ENCODE assay signal across 1 cellular context in the genomic region with DNA sequence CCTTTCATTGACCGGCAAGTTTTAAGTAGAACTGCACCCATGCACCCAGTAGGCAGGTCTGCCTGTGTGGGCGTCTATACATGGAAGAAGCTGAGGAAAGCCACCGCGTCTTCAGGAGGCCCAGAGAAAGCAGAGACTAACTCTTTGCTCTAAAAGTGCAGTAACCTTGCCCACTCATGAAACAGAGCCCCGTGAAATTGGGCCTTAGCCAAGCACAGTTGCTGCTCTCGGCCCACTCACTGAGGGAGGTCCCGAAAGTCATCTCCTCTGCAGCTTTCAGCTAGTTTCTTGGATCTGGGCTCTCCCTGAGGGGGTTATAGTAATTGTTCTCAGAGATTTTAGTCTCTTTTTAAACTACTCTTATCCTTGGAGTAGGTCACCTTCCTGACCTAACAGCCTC.
TF ChIP-seq lines count a peak whose summit lies in the region.

No MANE protein-coding gene starts in this region.

TF ChIP-seq in HEK293, 187 proteins besides CTCF, POLR2A, EP300 and RAD21 (continued from another document):
- no peak for TF ChIP-seq ZNF366 (tag by site-specific recombination; conservative IDR thresholded peaks at IDR 0.05)
- TF ChIP-seq ZNF114 (tag by site-specific recombination; IDR thresholded peaks at IDR 0.05), result no peak
- TF ChIP-seq MEIS1 (CRISPR knock-in tag; IDR thresholded peaks at IDR 0.05; ENCODE audit: borderline replicate concordance), result no peak
- no peak for TF ChIP-seq ZNF248 (tag by site-specific recombination; IDR thresholded peaks at IDR 0.05)
- no peak for TF ChIP-seq ZNF560 (tag by site-specific recombination; IDR thresholded peaks at IDR 0.05; ENCODE audit: borderline replicate concordance)
- TF ChIP-seq, protein P1, sequence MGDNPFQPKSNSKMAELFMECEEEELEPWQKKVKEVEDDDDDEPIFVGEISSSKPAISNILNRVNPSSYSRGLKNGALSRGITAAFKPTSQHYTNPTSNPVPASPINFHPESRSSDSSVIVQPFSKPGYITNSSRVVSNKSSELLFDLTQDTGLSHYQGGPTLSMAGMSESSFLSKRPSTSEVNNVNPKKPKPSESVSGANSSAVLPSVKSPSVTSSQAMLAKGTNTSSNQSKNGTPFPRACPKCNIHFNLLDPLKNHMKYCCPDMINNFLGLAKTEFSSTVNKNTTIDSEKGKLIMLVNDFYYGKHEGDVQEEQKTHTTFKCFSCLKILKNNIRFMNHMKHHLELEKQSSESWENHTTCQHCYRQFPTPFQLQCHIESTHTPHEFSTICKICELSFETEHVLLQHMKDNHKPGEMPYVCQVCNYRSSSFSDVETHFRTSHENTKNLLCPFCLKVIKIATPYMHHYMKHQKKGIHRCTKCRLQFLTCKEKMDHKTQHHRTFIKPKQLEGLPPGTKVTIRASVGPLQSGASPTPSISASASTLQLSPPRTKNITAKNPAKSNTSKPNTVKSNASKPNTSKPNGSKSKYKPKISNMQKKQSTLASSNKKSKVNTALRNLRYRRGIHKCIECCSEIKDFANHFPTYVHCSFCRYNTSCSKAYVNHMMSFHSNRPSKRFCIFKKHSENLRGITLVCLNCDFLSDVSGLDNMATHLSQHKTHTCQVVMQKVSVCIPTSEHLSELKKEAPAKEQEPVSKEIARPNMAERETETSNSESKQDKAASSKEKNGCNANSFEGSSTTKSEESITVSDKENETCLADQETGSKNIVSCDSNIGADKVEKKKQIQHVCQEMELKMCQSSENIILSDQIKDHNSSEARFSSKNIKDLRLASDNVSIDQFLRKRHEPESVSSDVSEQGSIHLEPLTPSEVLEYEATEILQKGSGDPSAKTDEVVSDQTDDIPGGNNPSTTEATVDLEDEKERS (tag by site-specific recombination; IDR thresholded peaks at IDR 0.05), result no peak
- TF ChIP-seq ZNF626 (tag by site-specific recombination; IDR thresholded peaks at IDR 0.05), result no peak
- TF ChIP-seq ZFHX2 (tag by site-specific recombination; conservative IDR thresholded peaks at IDR 0.05), result peak; percentile 34
- TF ChIP-seq ZNF24 (tag by site-specific recombination; IDR thresholded peaks at IDR 0.05), result no peak
TF ChIP-seq in HEK293: peak in this region for 2.
